ENCODE assay signal across 13 cellular contexts in genomic region chr9:136820947-136821332, GRCh38. TPM values are rescaled to one million over a fixed set of nuclear protein-coding genes. Genes with fewer than 3 reads are reported as not detected.
DNase-seq lines count a peak whose midpoint lies in the region; ATAC-seq and TF ChIP-seq lines count a peak whose summit lies in the region.
"Had no signal": no experiment of that assay in that cellular context is flagged by ENCODE, and none has a peak within 500 bp of the region (broad histone marks: within the 10 kb centered on the region; RNA-seq: fewer than 3 reads in every experiment).

No MANE protein-coding gene starts in this region.

- H3K27me3 ChIP-seq in right atrium auricular region: no peaks in the 10 kb centered on the region
- H3K27me3 ChIP-seq: SJSA1 had no signal

- H3K9me3 ChIP-seq in right atrium auricular region: no peaks in the 10 kb centered on the region
- H3K9me3 ChIP-seq: SJSA1 had no signal

- H3K27me3 Mint-ChIP-seq in nephron (ENCODE audit: low read depth): no peaks in the 10 kb centered on the region
- no peaks in the 10 kb centered on the region for H3K27me3 Mint-ChIP-seq in activated T-cell treated with anti-CD3 and anti-CD28 coated beads, Interleukin-2, amount 50 U/mL, for 4 hours (ENCODE audit: low read depth)

- WGBS in urinary bladder: 27% methylated on average over 24 of the region's 24 CpGs

- intact Hi-C loops in Right ventricle myocardium inferior (cut with DNase I): no loop called here
- intact Hi-C loops in left ventricle myocardium superior (cut with micrococcal nuclease): no loop called here

- H3K36me3 Mint-ChIP-seq in nephron (ENCODE audit: low read depth): peaks cover 30% of the 10 kb centered on the region
- H3K36me3 Mint-ChIP-seq in stimulated activated effector memory CD8-positive, alpha-beta T cell treated with anti-CD3 and anti-CD28 coated beads, Interleukin-12 subunit alpha, Interleukin-12 subunit beta, amount 100 ng/mL, for 72 hours: peaks cover 49% of the 10 kb centered on the region
- peaks cover 13% of the 10 kb centered on the region for H3K36me3 Mint-ChIP-seq in activated T-cell treated with anti-CD3 and anti-CD28 coated beads, Interleukin-2, amount 50 U/mL, for 4 hours (ENCODE audit: insufficient read depth)

- ATAC-seq in Right ventricle myocardium inferior (peak; percentile 5), left ventricle myocardium superior (no peak)
- ATAC-seq in stimulated activated effector memory CD8-positive, alpha-beta T cell treated with anti-CD3 and anti-CD28 coated beads, Interleukin-12 subunit alpha, Interleukin-12 subunit beta, amount 100 ng/mL, for 72 hours: no peak
- no peak for ATAC-seq in activated T-cell treated with anti-CD3 and anti-CD28 coated beads, Interleukin-2, amount 50 U/mL, for 4 hours

- peaks cover 24% of the 10 kb centered on the region for H3K36me3 ChIP-seq in right atrium auricular region
- H3K36me3 ChIP-seq in urinary bladder (ENCODE audit: insufficient read depth): no peaks in the 10 kb centered on the region

- peaks cover 12% of the 10 kb centered on the region for H3K4me1 Mint-ChIP-seq in nephron
- peaks cover 6% of the 10 kb centered on the region for H3K4me1 Mint-ChIP-seq in stimulated activated effector memory CD8-positive, alpha-beta T cell treated with anti-CD3 and anti-CD28 coated beads, Interleukin-12 subunit alpha, Interleukin-12 subunit beta, amount 100 ng/mL, for 72 hours
- peaks cover 3% of the 10 kb centered on the region for H3K4me1 Mint-ChIP-seq in activated T-cell treated with anti-CD3 and anti-CD28 coated beads, Interleukin-2, amount 50 U/mL, for 4 hours (ENCODE audit: low read depth)

- TF ChIP-seq CTCF in right atrium auricular region (IDR thresholded peaks at IDR 0.05) (no peak), nephron (IDR thresholded peaks at IDR 0.05; ENCODE audit: unreplicated experiment in 3 of 3) (no peak)

- peak overlapping the region; percentile 26 to 51 for H3K4me3 ChIP-seq in right atrium auricular region
- H3K4me3 ChIP-seq in urinary bladder (ENCODE audit: low read depth, low read length): peak overlapping the region; percentile 28
- H3K4me3 ChIP-seq: SJSA1 had no signal

- peak; percentile 9 for DNase-seq in Right ventricle myocardium inferior (ENCODE audit: missing footprints)
- DNase-seq in left ventricle myocardium superior: no peak
- no peak for DNase-seq in right atrium auricular region (ENCODE audit: low spot score)
- DNase-seq in activated CD8-positive, alpha-beta memory T cell treated with anti-CD3 and anti-CD28 coated beads, Interleukin-2, amount 50 U/mL, for 4 hours: no peak
- no peak for DNase-seq in stimulated activated effector memory CD8-positive, alpha-beta T cell treated with anti-CD3 and anti-CD28 coated beads, Interleukin-12 subunit alpha, Interleukin-12 subunit beta, amount 100 ng/mL, for 72 hours (ENCODE audit: low spot score in 2 of 2)
- DNase-seq in activated T-cell treated with anti-CD3 and anti-CD28 coated beads, Interleukin-2, amount 50 U/mL, for 4 hours: no peak
- DNase-seq: activated CD4-positive, alpha-beta T cell treated with anti-CD3 and anti-CD28 coated beads, Interleukin-2, amount 50 U/mL, for 48 hours; DND-41; NCI-H446 had no signal

- no peaks in the 10 kb centered on the region for H3K9me3 Mint-ChIP-seq in nephron
- H3K9me3 Mint-ChIP-seq in stimulated activated effector memory CD8-positive, alpha-beta T cell treated with anti-CD3 and anti-CD28 coated beads, Interleukin-12 subunit alpha, Interleukin-12 subunit beta, amount 100 ng/mL, for 72 hours: no peaks in the 10 kb centered on the region
- no peaks in the 10 kb centered on the region for H3K9me3 Mint-ChIP-seq in activated T-cell treated with anti-CD3 and anti-CD28 coated beads, Interleukin-2, amount 50 U/mL, for 4 hours

- peaks cover 0 to 16% of the 10 kb centered on the region in 2 donors for H3K4me1 ChIP-seq in right atrium auricular region
- H3K4me1 ChIP-seq in urinary bladder (ENCODE audit: insufficient read depth): no peaks in the 10 kb centered on the region
- H3K4me1 ChIP-seq: parathyroid adenoma, SJSA1 had no signal

- H3K27ac ChIP-seq in right atrium auricular region (peak overlapping the region in 1 of 2 donors; percentile 20), urinary bladder (ENCODE audit: low read depth) (no peak overlapping the region)
- H3K27ac ChIP-seq: parathyroid adenoma, SJSA1 had no signal

- peak overlapping the region; percentile 71 to 79 (median 74) for H3K4me3 Mint-ChIP-seq in nephron
- no peak overlapping the region for H3K4me3 Mint-ChIP-seq in stimulated activated effector memory CD8-positive, alpha-beta T cell treated with anti-CD3 and anti-CD28 coated beads, Interleukin-12 subunit alpha, Interleukin-12 subunit beta, amount 100 ng/mL, for 72 hours
- no peak overlapping the region for H3K4me3 Mint-ChIP-seq in activated T-cell treated with anti-CD3 and anti-CD28 coated beads, Interleukin-2, amount 50 U/mL, for 4 hours

- peak overlapping the region; percentile 75 to 92 (median 84) for H3K27ac Mint-ChIP-seq in nephron
- H3K27ac Mint-ChIP-seq in stimulated activated effector memory CD8-positive, alpha-beta T cell treated with anti-CD3 and anti-CD28 coated beads, Interleukin-12 subunit alpha, Interleukin-12 subunit beta, amount 100 ng/mL, for 72 hours: no peak overlapping the region

RNA-seq across cellular contexts. Expression of gene RABL6, which starts 13.2 kb away (rescaled TPM):
- total RNA-seq in Right ventricle myocardium inferior (69.5 TPM), left ventricle myocardium superior (73.0 TPM), right atrium auricular region (10 to 100 TPM; 48.4 to 61.7 TPM), urinary bladder (29.1 TPM)
- 60.0 TPM for polyA plus RNA-seq in urinary bladder
- total RNA-seq in activated T-cell treated with anti-CD3 and anti-CD28 coated beads, Interleukin-2, amount 50 U/mL, for 4 hours: 100 to 1,000 TPM in 2 of 3 donors, 10 to 100 TPM in 1; 90.6 to 103 (median 100) TPM

RNA-seq across cellular contexts. Expression of gene AJM1, which starts 21.3 kb away (rescaled TPM):
- total RNA-seq in Right ventricle myocardium inferior (8.6 TPM), left ventricle myocardium superior (9.1 TPM), right atrium auricular region (1 to 10 TPM; 2.7 to 3.0 TPM), urinary bladder (0.69 TPM)
- polyA plus RNA-seq in urinary bladder: 6.9 TPM
- 1 to 10 TPM; 1.5 to 2.2 (median 1.7) TPM for total RNA-seq in activated T-cell treated with anti-CD3 and anti-CD28 coated beads, Interleukin-2, amount 50 U/mL, for 4 hours

RNA-seq across cellular contexts. Expression of gene CCDC183, which starts 24.8 kb away (rescaled TPM):
- total RNA-seq in Right ventricle myocardium inferior (1.6 TPM), left ventricle myocardium superior (2.2 TPM), right atrium auricular region (1 to 10 TPM; 2.3 to 2.5 TPM), urinary bladder (1.5 TPM)
- polyA plus RNA-seq in urinary bladder: 0.85 TPM
- under 1 TPM in 1 of 3 donors, not detected in 2; 0.49 TPM for total RNA-seq in activated T-cell treated with anti-CD3 and anti-CD28 coated beads, Interleukin-2, amount 50 U/mL, for 4 hours

RNA-seq across cellular contexts. Expression of gene PHPT1, which starts 28.3 kb away (rescaled TPM):
- 358 TPM for total RNA-seq in Right ventricle myocardium inferior
- total RNA-seq in left ventricle myocardium superior: 357 TPM
- 100 to 1,000 TPM; 140 to 154 TPM for total RNA-seq in right atrium auricular region
- total RNA-seq in urinary bladder: 43.9 TPM
- 105 TPM for polyA plus RNA-seq in urinary bladder
- 100 to 1,000 TPM; 112 to 120 (median 119) TPM for total RNA-seq in activated T-cell treated with anti-CD3 and anti-CD28 coated beads, Interleukin-2, amount 50 U/mL, for 4 hours

RNA-seq across cellular contexts. Expression of gene TMEM141, which starts 29.8 kb away (rescaled TPM):
- total RNA-seq in Right ventricle myocardium inferior (75.9 TPM), left ventricle myocardium superior (74.2 TPM), right atrium auricular region (100 to 1,000 TPM; 123 to 148 TPM), urinary bladder (29.4 TPM)
- polyA plus RNA-seq in urinary bladder: 83.2 TPM
- 10 to 100 TPM; 49.5 to 53.0 (median 51.9) TPM for total RNA-seq in activated T-cell treated with anti-CD3 and anti-CD28 coated beads, Interleukin-2, amount 50 U/mL, for 4 hours

Comparison
In these comparisons a context has a peak if more than half of its experiments do, and no peak if none do; other contexts are left out.
1. H3K4me3 Mint-ChIP-seq: peak in nephron (3 of 3); none in stimulated activated effector memory CD8-positive, alpha-beta T cell treated with anti-CD3 and anti-CD28 coated beads, Interleukin-12 subunit alpha, Interleukin-12 subunit beta, amount 100 ng/mL, for 72 hours (single experiment) and activated T-cell treated with anti-CD3 and anti-CD28 coated beads, Interleukin-2, amount 50 U/mL, for 4 hours (single experiment).